ENCODE assay signal across 1 cellular context in genomic region chr16:30570621-30571443, GRCh38.
TF ChIP-seq lines count a peak whose summit lies in the region.

No MANE protein-coding gene starts in this region.

TF ChIP-seq in K562, 482 proteins besides CTCF, POLR2A, EP300 and RAD21 (continues in another document):
- TF ChIP-seq ELF2 (CRISPR knock-in tag; IDR thresholded peaks at IDR 0.05) (no peak), ZNF124 (CRISPR knock-in tag; IDR thresholded peaks at IDR 0.05) (no peak), HMGN3 (IDR thresholded peaks at IDR 0.05; ENCODE audit: borderline replicate concordance, extremely low read depth, insufficient read length, low read depth, low read length) (no peak), ZNF444 (CRISPR knock-in tag; IDR thresholded peaks at IDR 0.05) (no peak), XRCC5 (IDR thresholded peaks at IDR 0.05; ENCODE audit: low read depth, low read length) (no peak), DPF2 (IDR thresholded peaks at IDR 0.05) (no peak), ZNF740 (CRISPR knock-in tag; IDR thresholded peaks at IDR 0.05) (no peak), ZNF740 (tag; IDR thresholded peaks at IDR 0.05) (no peak), ZNF507 (tag; conservative IDR thresholded peaks at IDR 0.05) (no peak), RBM17 (IDR thresholded peaks at IDR 0.05; ENCODE audit: borderline replicate concordance, low read depth, low read length) (no peak), CREM (IDR thresholded peaks at IDR 0.05; ENCODE audit: low read depth) (no peak), MCM7 (IDR thresholded peaks at IDR 0.05) (no peak), ARNT (IDR thresholded peaks at IDR 0.05) (no peak), HSF4 (CRISPR knock-in tag; IDR thresholded peaks at IDR 0.05; ENCODE audit: borderline replicate concordance) (no peak), E2F6 (IDR thresholded peaks at IDR 0.05; ENCODE audit: borderline replicate concordance in 1 of 2, extremely low read depth in 1 of 2, insufficient read depth in 1 of 2, insufficient read length in 1 of 2, low read depth in 1 of 2, low read length in 1 of 2, poor library complexity in 1 of 2, severe bottlenecking in 1 of 2) (peak in 1 of 2 experiments; percentile 7), HNRNPLL (IDR thresholded peaks at IDR 0.05; ENCODE audit: low read depth, low read length, poor library complexity, severe bottlenecking) (no peak), KLF10 (CRISPR knock-in tag; IDR thresholded peaks at IDR 0.05) (no peak), DEAF1 (CRISPR knock-in tag; IDR thresholded peaks at IDR 0.05) (no peak), ZNF408 (CRISPR knock-in tag; IDR thresholded peaks at IDR 0.05; ENCODE audit: low read depth) (no peak), NFIC (IDR thresholded peaks at IDR 0.05) (no peak), ZC3H11A (IDR thresholded peaks at IDR 0.05; ENCODE audit: low read depth, low read length) (peak; percentile 96; the same call in 1 of the 2 replicates), ASH1L (IDR thresholded peaks at IDR 0.05; ENCODE audit: borderline replicate concordance, low read depth, partially characterized antibody) (no peak), CREBBP (IDR thresholded peaks at IDR 0.05; ENCODE audit: low read depth, low read length) (no peak), NFIX (CRISPR knock-in tag; IDR thresholded peaks at IDR 0.05; ENCODE audit: low read depth) (no peak), ZNF407 (IDR thresholded peaks at IDR 0.05; ENCODE audit: low read depth) (no peak), RFX5 (IDR thresholded peaks at IDR 0.05; ENCODE audit: low read depth, low read length) (no peak), ZNF696 (CRISPR knock-in tag; conservative IDR thresholded peaks at IDR 0.05) (no peak), TEAD1 (CRISPR knock-in tag; IDR thresholded peaks at IDR 0.05) (no peak), GABPB1 (CRISPR knock-in tag; IDR thresholded peaks at IDR 0.05) (no peak), AFF4 (CRISPR knock-in tag; IDR thresholded peaks at IDR 0.05) (0 out of 2 replicates have a peak, but pooled peaks have one; percentile 6), LCOR (CRISPR knock-in tag; IDR thresholded peaks at IDR 0.05) (no peak), TFAP4 (CRISPR knock-in tag; IDR thresholded peaks at IDR 0.05; ENCODE audit: borderline replicate concordance) (peak; percentile 53; the same call in 1 of the 2 replicates), SIX5 (IDR thresholded peaks at IDR 0.05; ENCODE audit: borderline replicate concordance in 1 of 2, insufficient read depth in 1 of 2, low read depth in 1 of 2, low read length in 2 of 2) (no peak), GTF2F1 (IDR thresholded peaks at IDR 0.05; ENCODE audit: low read depth, low read length) (no peak), RAD51 (IDR thresholded peaks at IDR 0.05; ENCODE audit: borderline replicate concordance, low read depth) (no peak), MNT (conservative IDR thresholded peaks at IDR 0.05) (no peak), UBTF (IDR thresholded peaks at IDR 0.05; ENCODE audit: borderline replicate concordance in 1 of 2, low read depth in 2 of 2, low read length in 2 of 2) (no peak), GTF2A2 (tag; IDR thresholded peaks at IDR 0.05) (no peak), PHF21A (IDR thresholded peaks at IDR 0.05; ENCODE audit: borderline replicate concordance, low read depth) (no peak), RNF2 (IDR thresholded peaks at IDR 0.05) (no peak), CC2D1A (IDR thresholded peaks at IDR 0.05) (no peak), NCOA6 (IDR thresholded peaks at IDR 0.05) (no peak), ZNF140 (CRISPR knock-in tag; IDR thresholded peaks at IDR 0.05) (no peak), KAT7 (CRISPR knock-in tag; IDR thresholded peaks at IDR 0.05; ENCODE audit: borderline replicate concordance) (no peak; the same call in 1 of the 2 replicates), ZNF239 (CRISPR knock-in tag; IDR thresholded peaks at IDR 0.05) (no peak), LARP7 (IDR thresholded peaks at IDR 0.05) (no peak), SMAD3 (CRISPR knock-in tag; conservative IDR thresholded peaks at IDR 0.05) (no peak)
